ENCODE assay signal across 12 cellular contexts in genomic region chr11:128398517-128399152, GRCh38.
DNase-seq lines count a peak whose midpoint lies in the region; ATAC-seq and TF ChIP-seq lines count a peak whose summit lies in the region.
"Had no signal": no experiment of that assay in that cellular context is flagged by ENCODE, and none has a peak within 500 bp of the region (broad histone marks: within the 10 kb centered on the region; RNA-seq: fewer than 3 reads in every experiment).

No MANE protein-coding gene starts in this region.

- H4K20me1 ChIP-seq in GM23248 (ENCODE audit: insufficient read depth), result no peaks in the 10 kb centered on the region
- H4K20me1 ChIP-seq in MM.1S (ENCODE audit: insufficient read depth, low read length), result no peaks in the 10 kb centered on the region

- WGBS in GM23248 (ENCODE audit: low coverage in 1 of 2, low lambda C conversion rate in 2 of 2, missing lambda C conversion rate in 2 of 2), 2 experiments, result 71 to 98% methylated on average over 1 to 2 of the region's 2 CpGs

- no peaks in the 10 kb centered on the region for H3K27me3 Mint-ChIP-seq in naive B cell

- ATAC-seq in GM18517 (IDR thresholded peaks at IDR 0.05; ENCODE audit: unreplicated experiment) (peak; percentile 37), naive B cell (ENCODE audit: low read depth in 2 of 2) (peak; percentile 86 to 91)

- H3K4me3 Mint-ChIP-seq in naive B cell, result peak overlapping the region; percentile 7 to 85 (median 56)

- peaks cover 30 to 52% (median 35%) of the 10 kb centered on the region in 3 donors for H3K4me1 Mint-ChIP-seq in naive B cell

- no peaks in the 10 kb centered on the region for H3K36me3 Mint-ChIP-seq in naive B cell

- H3K27me3 ChIP-seq in GM23248 (replicated peaks; ENCODE audit: insufficient read depth) (no peaks in the 10 kb centered on the region), MM.1S (replicated peaks; ENCODE audit: insufficient read depth, low read length) (no peaks in the 10 kb centered on the region)

- in situ Hi-C loops in GM23248 (cut with MboI), result no loop called here

- H3K9me3 Mint-ChIP-seq in naive B cell, result no peaks in the 10 kb centered on the region

- H3K27ac ChIP-seq in GM23248 (peak overlapping the region; percentile 67), MM.1S (ENCODE audit: low read length) (peak overlapping the region; percentile 10; the same call in 1 of the 2 replicates)

- H3K79me2 ChIP-seq in GM23248 (ENCODE audit: insufficient read depth) (no peaks in the 10 kb centered on the region), MM.1S (ENCODE audit: low read length) (no peaks in the 10 kb centered on the region)

- H3F3A ChIP-seq in GM23248 (ENCODE audit: insufficient read depth) (peaks cover 24% of the 10 kb centered on the region), MM.1S (ENCODE audit: insufficient read depth, low read length) (0 out of 2 replicates have a peak, but pooled peaks cover 4% of the 10 kb centered on the region)

- peak overlapping the region; percentile 24 to 95 (median 91) for H3K27ac Mint-ChIP-seq in naive B cell

- H3K4me3 ChIP-seq in GM23248 (no peak overlapping the region), MM.1S (ENCODE audit: low read length) (no peak overlapping the region), foreskin fibroblast (ENCODE audit: low read depth in 1 of 2, low read length in 2 of 2) (no peak overlapping the region)

- no peak for DNase-seq in GM23248
- no peak for DNase-seq in MM.1S
- DNase-seq in naive B cell, result peak; percentile 58
- DNase-seq in AML-193 (lab: John Stamatoyannopoulos, UW), result no peak
- no peak for DNase-seq in NCI-H1105 treated with DMSO at 0.1 percent for 48 hours (lab: John Stamatoyannopoulos, UW)
- no peak for DNase-seq in foreskin fibroblast
- no peak for DNase-seq in stimulated activated CD4-positive, alpha-beta T cell treated with anti-CD3 and anti-CD28 coated beads, Interleukin-4, amount 100 ng/mL, for 4 hours
- DNase-seq: activated CD4-positive, alpha-beta T cell treated with anti-CD3 and anti-CD28 coated beads, Interleukin-2, amount 50 U/mL, for 48 hours; aorta; NCI-H226; stimulated activated naive CD4-positive, alpha-beta T cell had no signal

- H3K4me1 ChIP-seq in GM23248 (ENCODE audit: insufficient read depth) (peaks cover 28% of the 10 kb centered on the region), MM.1S (ENCODE audit: low read length) (peaks cover 14% of the 10 kb centered on the region)

- H3K9ac ChIP-seq in GM23248 (peak overlapping the region; percentile 26), MM.1S (ENCODE audit: low read length) (no peak overlapping the region)

- H2AFZ ChIP-seq in GM23248 (no peak overlapping the region), MM.1S (ENCODE audit: low read length) (no peak overlapping the region)

- H3K36me3 ChIP-seq in GM23248 (ENCODE audit: low read depth), result no peaks in the 10 kb centered on the region
- no peaks in the 10 kb centered on the region for H3K36me3 ChIP-seq in MM.1S (replicated peaks; ENCODE audit: insufficient read depth, low read length)

- no peaks in the 10 kb centered on the region for H3K9me3 ChIP-seq in GM23248 (ENCODE audit: low read depth)
- no peaks in the 10 kb centered on the region for H3K9me3 ChIP-seq in MM.1S (replicated peaks; ENCODE audit: insufficient read depth, low read length)

- peak overlapping the region; percentile 15 for H3K4me2 ChIP-seq in GM23248 (ENCODE audit: unreplicated experiment)
- H3K4me2 ChIP-seq in MM.1S (ENCODE audit: low read depth, low read length), result 0 out of 2 replicates have a peak overlapping the region, but pooled peaks have one; percentile 3

- H3K9me2 ChIP-seq in GM23248 (ENCODE audit: insufficient read depth) (no peaks in the 10 kb centered on the region), MM.1S (replicated peaks; ENCODE audit: insufficient read depth, low read length) (no peaks in the 10 kb centered on the region)

- TF ChIP-seq CTCF in MM.1S (IDR thresholded peaks at IDR 0.05; ENCODE audit: low read length) (no peak), foreskin fibroblast (IDR thresholded peaks at IDR 0.05; ENCODE audit: low read depth, low read length) (no peak)
